In genomic region chr16:77724174-77724573, GRCh38 we compare ENCODE assay signal across 1 cellular context.
TF ChIP-seq lines count a peak whose summit lies in the region.

No MANE protein-coding gene starts in this region.

TF ChIP-seq in IMR-90, 13 proteins besides CTCF, POLR2A, EP300 and RAD21:
- TF ChIP-seq ELK1 (IDR thresholded peaks at IDR 0.05; ENCODE audit: borderline replicate concordance, low read depth, low read length) (no peak), FOS (IDR thresholded peaks at IDR 0.05; ENCODE audit: low read depth, low read length) (no peak)
